In the genomic region with DNA sequence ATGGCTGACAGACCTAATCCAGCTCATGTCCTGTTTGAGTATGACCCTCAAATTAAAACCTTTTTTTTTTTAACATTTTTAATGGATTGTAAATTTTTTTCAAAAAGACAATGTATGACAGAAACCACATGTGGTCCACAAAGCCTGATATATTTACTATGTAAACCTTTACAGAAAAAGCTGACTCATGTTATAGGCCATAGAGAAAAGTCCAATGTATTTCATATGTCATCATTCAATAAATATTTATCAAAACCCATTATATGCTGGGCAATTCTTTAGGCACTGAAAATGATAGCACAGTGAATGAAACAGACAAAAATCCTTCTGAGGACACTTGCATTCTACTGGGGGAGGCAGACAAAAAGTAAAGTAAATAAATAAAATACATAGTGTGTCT, we compare ENCODE assay signal across 25 cellular contexts.
"Had no signal": no experiment of that assay in that cellular context is flagged by ENCODE, and none has a peak within 500 bp of the region (broad histone marks: within the 10 kb centered on the region; RNA-seq: fewer than 3 reads in every experiment).

No MANE protein-coding gene starts in this region.

- H3K27ac ChIP-seq: dorsolateral prefrontal cortex, foreskin keratinocyte, gastroesophageal sphincter, heart left ventricle, hepatocyte, neutrophil, parathyroid adenoma, right lobe of liver, testis, tibial artery had no signal

- H3K9ac ChIP-seq: parathyroid adenoma had no signal

- H3K27me3 ChIP-seq: dorsolateral prefrontal cortex, foreskin keratinocyte, gastroesophageal sphincter, heart left ventricle, hepatocyte, neutrophil, right lobe of liver, testis, tibial artery had no signal

- H3K4me1 Mint-ChIP-seq: neural crest cell had no signal

- H2AFZ ChIP-seq: hepatocyte, parathyroid adenoma had no signal

- DNase-seq: dorsolateral prefrontal cortex; effector CD4-positive, alpha-beta T cell; foreskin keratinocyte; heart left ventricle; kidney; right lobe of liver; stimulated activated CD4-positive, alpha-beta T cell treated with anti-CD3 and anti-CD28 coated beads, Interleukin-2, amount 100 ng/mL, for 24 hours; stimulated activated CD4-positive, alpha-beta T cell treated with anti-CD3 and anti-CD28 coated beads, Interleukin-4, amount 100 ng/mL, for 4 hours; stimulated activated naive CD8-positive, alpha-beta T cell treated with anti-CD3 and anti-CD28 coated beads, Interleukin-15, Interleukin-2, amounts not matched to agents 100 U/mL and 50 U/mL, for 24 hours; substantia nigra; testis; tibial artery had no signal

- ATAC-seq: foreskin keratinocyte; gastroesophageal sphincter; heart left ventricle; left lobe of liver; natural killer cell treated with Interleukin-12 subunit alpha and Interleukin-12 subunit beta and Interleukin-15 and Interleukin-18, amount 100 ng/mL, for 72 hours; stimulated activated memory B cell treated with anti-CD40 and anti-IgM and Interleukin-4, amounts not matched to agents 10 μg/mL and 1 μg/mL and 100 μg/mL, for 72 hours; stimulated activated naive CD8-positive, alpha-beta T cell treated with anti-CD3 and anti-CD28 coated beads, Interleukin-15, Interleukin-2, amounts not matched to agents 100 U/mL and 50 U/mL, for 24 hours had no signal

- H3K9me3 ChIP-seq: gastroesophageal sphincter, heart left ventricle, neutrophil, right lobe of liver, testis, tibial artery had no signal

- H3K4me1 ChIP-seq: foreskin keratinocyte, gastroesophageal sphincter, parathyroid adenoma, testis, tibial artery had no signal

- H3K36me3 ChIP-seq: gastroesophageal sphincter, heart left ventricle, neutrophil, right lobe of liver, tibial artery had no signal

- H3K27ac Mint-ChIP-seq: memory B cell; natural killer cell treated with Interleukin-12 subunit alpha and Interleukin-12 subunit beta and Interleukin-15 and Interleukin-18, amount 100 ng/mL, for 72 hours; progenitor cell of endocrine pancreas; stimulated activated memory B cell treated with anti-CD40 and anti-IgM and Interleukin-4, amounts not matched to agents 10 μg/mL and 1 μg/mL and 100 μg/mL, for 72 hours; type B pancreatic cell had no signal

- H3K4me2 ChIP-seq: hepatocyte, smooth muscle cell had no signal

- H3K4me3 ChIP-seq: dorsolateral prefrontal cortex, gastroesophageal sphincter, heart left ventricle, hepatocyte, lung, smooth muscle cell, testis, tibial artery had no signal

- H3K36me3 Mint-ChIP-seq: natural killer cell treated with Interleukin-12 subunit alpha and Interleukin-12 subunit beta and Interleukin-15 and Interleukin-18, amount 100 ng/mL, for 72 hours; stimulated activated memory B cell treated with anti-CD40 and anti-IgM and Interleukin-4, amounts not matched to agents 10 μg/mL and 1 μg/mL and 100 μg/mL, for 72 hours; type B pancreatic cell had no signal

- H3K4me3 Mint-ChIP-seq: memory B cell; natural killer cell treated with Interleukin-12 subunit alpha and Interleukin-12 subunit beta and Interleukin-15 and Interleukin-18, amount 100 ng/mL, for 72 hours; neural crest cell; stimulated activated memory B cell treated with anti-CD40 and anti-IgM and Interleukin-4, amounts not matched to agents 10 μg/mL and 1 μg/mL and 100 μg/mL, for 72 hours; type B pancreatic cell had no signal

- H3K9me3 Mint-ChIP-seq: stimulated activated memory B cell treated with anti-CD40 and anti-IgM and Interleukin-4, amounts not matched to agents 10 μg/mL and 1 μg/mL and 100 μg/mL, for 72 hours had no signal

- H3K27me3 Mint-ChIP-seq: natural killer cell treated with Interleukin-12 subunit alpha and Interleukin-12 subunit beta and Interleukin-15 and Interleukin-18, amount 100 ng/mL, for 72 hours; progenitor cell of endocrine pancreas; type B pancreatic cell had no signal

- H3K79me2 ChIP-seq: hepatocyte, parathyroid adenoma had no signal
